Comparison of ENCODE assay signal across 7 cellular contexts in the genomic region with DNA sequence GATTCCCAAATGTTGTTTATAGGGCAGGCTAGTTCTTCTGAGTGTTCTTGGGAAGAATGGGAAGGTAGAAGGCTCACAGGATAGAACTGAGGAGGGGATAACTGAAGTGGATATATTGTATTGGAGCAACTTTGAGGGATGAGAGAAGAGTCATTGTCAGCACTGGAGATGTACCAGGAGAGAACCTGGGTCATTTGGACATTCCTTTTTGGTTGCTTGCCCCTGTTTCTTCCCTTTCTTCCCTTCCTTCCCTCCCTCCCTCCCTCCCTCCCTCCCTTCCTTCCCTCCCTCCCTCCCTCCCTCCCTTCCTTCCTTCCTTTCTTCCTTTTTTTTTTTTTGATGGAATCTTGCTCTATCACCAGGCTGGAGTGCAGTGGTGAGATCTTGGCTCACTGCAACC.
"Had no signal": no experiment of that assay in that cellular context is flagged by ENCODE, and none has a peak within 500 bp of the region (broad histone marks: within the 10 kb centered on the region; RNA-seq: fewer than 3 reads in every experiment).

No MANE protein-coding gene starts in this region.

- H3K4me3 ChIP-seq: GM23338, HAP-1, K562 had no signal

- H3K27ac Mint-ChIP-seq: GM23338, HFFc6 had no signal

- H3K9me3 Mint-ChIP-seq: GM23338, HFFc6 had no signal

- DNase-seq: H7, HFFc6, KG1 had no signal

- H3K4me3 Mint-ChIP-seq: GM23338, HFFc6 had no signal

- H3K9me3 ChIP-seq: HAP-1 had no signal

- ATAC-seq: GM23338, HCT116, K562 had no signal

- H3K36me3 ChIP-seq: HAP-1 had no signal
